In genomic region chr19:45141203-45141900, GRCh38 we compare ENCODE assay signal across 2 cellular contexts.
TF ChIP-seq lines count a peak whose summit lies in the region.

No MANE protein-coding gene starts in this region.

TF ChIP-seq in K562, 482 proteins besides CTCF, POLR2A, EP300 and RAD21:
- TF ChIP-seq POLR2G (IDR thresholded peaks at IDR 0.05; ENCODE audit: low read depth, low read length): 0 out of 2 replicates have a peak, but pooled peaks have one; percentile 25
- no peak for TF ChIP-seq SNAPC5 (CRISPR knock-in tag; IDR thresholded peaks at IDR 0.05)

TF ChIP-seq in HEK293T, 16 proteins besides CTCF, POLR2A, EP300 and RAD21:
- TF ChIP-seq BHLHE40 (IDR thresholded peaks at IDR 0.05; ENCODE audit: borderline replicate concordance): no peak
- TF ChIP-seq FOXM1 (IDR thresholded peaks at IDR 0.05; ENCODE audit: borderline replicate concordance): no peak
- no peak for TF ChIP-seq SUZ12 (IDR thresholded peaks at IDR 0.05)
- TF ChIP-seq ZNF384 (IDR thresholded peaks at IDR 0.05): no peak
- TF ChIP-seq FOXK2 (IDR thresholded peaks at IDR 0.05): no peak
- no peak for TF ChIP-seq L3MBTL2 (conservative IDR thresholded peaks at IDR 0.05)
- TF ChIP-seq ARNT (IDR thresholded peaks at IDR 0.05): no peak
- no peak for TF ChIP-seq ELF4 (IDR thresholded peaks at IDR 0.05)
- TF ChIP-seq PKNOX1 (IDR thresholded peaks at IDR 0.05): no peak
- no peak for TF ChIP-seq CTBP1 (IDR thresholded peaks at IDR 0.05; ENCODE audit: borderline replicate concordance)
- no peak for TF ChIP-seq TARDBP (IDR thresholded peaks at IDR 0.05)
